Comparison of ENCODE assay signal across 12 cellular contexts in genomic region chr3:3172627-3173026, GRCh38. TPM values are rescaled to one million over a fixed set of nuclear protein-coding genes. Genes with fewer than 3 reads are reported as not detected.
DNase-seq lines count a peak whose midpoint lies in the region; ATAC-seq and TF ChIP-seq lines count a peak whose summit lies in the region.
"Had no signal": no experiment of that assay in that cellular context is flagged by ENCODE, and none has a peak within 500 bp of the region (broad histone marks: within the 10 kb centered on the region; RNA-seq: fewer than 3 reads in every experiment).

No MANE protein-coding gene starts in this region.

- H3K4me3 ChIP-seq in A673 (ENCODE audit: low read depth, low read length, poor library complexity, severe bottlenecking) (peak overlapping the region; percentile 6), mesenchymal stem cell (ENCODE audit: insufficient read depth in 1 of 2, low read depth in 1 of 2, low read length in 2 of 2) (no peak overlapping the region)
- H3K4me3 ChIP-seq: smooth muscle cell had no signal

- H3K27me3 ChIP-seq in A673 (replicated peaks; ENCODE audit: insufficient read depth, low read depth, low read length, poor library complexity) = no peaks in the 10 kb centered on the region
- H3K27me3 ChIP-seq in mesenchymal stem cell (ENCODE audit: control insufficient read depth in 1 of 2, insufficient read depth in 1 of 2, low read length in 2 of 2) = no peaks in the 10 kb centered on the region

- peak overlapping the region; percentile 57 for H3K4me3 Mint-ChIP-seq in activated naive CD8-positive, alpha-beta T cell treated with anti-CD3 and anti-CD28 coated beads, Interleukin-2, amount 50 U/mL, for 24 hours
- H3K4me3 Mint-ChIP-seq: HFFc6 had no signal

- H3K4ac ChIP-seq in mesenchymal stem cell (ENCODE audit: low read depth in 1 of 2, low read length in 2 of 2) = no peak overlapping the region

- no peak overlapping the region for H2BK5ac ChIP-seq in mesenchymal stem cell (ENCODE audit: low read depth, low read length, poor library complexity, severe bottlenecking)

- no TSS peak for BruUV-seq in A673 (replicated peaks; lab: Mats Ljungman, UMichigan)

- CTCF ChIA-PET in A673 (lab: Charles Lee) = no interaction called here

- WGBS in mesenchymal stem cell = 100% methylated on average over 1 of the region's 1 CpG

- H2AK5ac ChIP-seq in mesenchymal stem cell (ENCODE audit: low read length, severe bottlenecking) = no peak overlapping the region

- peaks cover 61% of the 10 kb centered on the region for H3K4me1 Mint-ChIP-seq in activated naive CD8-positive, alpha-beta T cell treated with anti-CD3 and anti-CD28 coated beads, Interleukin-2, amount 50 U/mL, for 24 hours

- POLR2A ChIA-PET in A673 (lab: Charles Lee; ENCODE audit: low non-redundant PET) = no interaction called here

- no peak overlapping the region for H4K91ac ChIP-seq in mesenchymal stem cell (ENCODE audit: low read length)

- H2BK15ac ChIP-seq in mesenchymal stem cell (ENCODE audit: low read depth, poor library complexity, severe bottlenecking) = no peak overlapping the region

- H3K4me2 ChIP-seq in mesenchymal stem cell (ENCODE audit: low read length, poor library complexity, severe bottlenecking) = no peak overlapping the region
- H3K4me2 ChIP-seq: smooth muscle cell had no signal

- no peak for TF ChIP-seq CTCF in A673 (conservative IDR thresholded peaks at IDR 0.05; ENCODE audit: low read depth, low read length)

- no peak overlapping the region for H3K14ac ChIP-seq in mesenchymal stem cell (ENCODE audit: low read length in 2 of 2)

- H3K27ac ChIP-seq in A673 (ENCODE audit: low read depth, low read length, poor library complexity, severe bottlenecking) (peak overlapping the region; percentile 77), mesenchymal stem cell (ENCODE audit: low read length, poor library complexity, severe bottlenecking) (no peak overlapping the region)

- H3K36me3 ChIP-seq in A673 (ENCODE audit: insufficient read depth, low read length, poor library complexity, severe bottlenecking) = peaks cover 36% of the 10 kb centered on the region
- peaks cover 18 to 76% of the 10 kb centered on the region in 2 experiments for H3K36me3 ChIP-seq in mesenchymal stem cell (ENCODE audit: control insufficient read depth in 1 of 2, insufficient read depth in 2 of 2, low read depth in 1 of 2, low read length in 2 of 2)

- H2BK12ac ChIP-seq in mesenchymal stem cell (ENCODE audit: low read length in 2 of 2) = no peak overlapping the region

- H3K4me1 ChIP-seq in A673 (ENCODE audit: insufficient read depth, low read length, poor library complexity, severe bottlenecking) (peaks cover 12% of the 10 kb centered on the region), mesenchymal stem cell (ENCODE audit: control insufficient read depth, insufficient read depth, low read depth, low read length) (no peaks in the 10 kb centered on the region)

- H3K27ac Mint-ChIP-seq in activated naive CD8-positive, alpha-beta T cell treated with anti-CD3 and anti-CD28 coated beads, Interleukin-2, amount 50 U/mL, for 24 hours = peak overlapping the region; percentile 86
- H3K27ac Mint-ChIP-seq: HFFc6 had no signal

- H3K36me3 Mint-ChIP-seq in activated naive CD8-positive, alpha-beta T cell treated with anti-CD3 and anti-CD28 coated beads, Interleukin-2, amount 50 U/mL, for 24 hours (ENCODE audit: low read depth) = peaks cover 23% of the 10 kb centered on the region

- H2BK120ac ChIP-seq in mesenchymal stem cell (ENCODE audit: low read depth, low read length) = no peak overlapping the region

- peak overlapping the region; percentile 22 for H3K9ac ChIP-seq in mesenchymal stem cell (ENCODE audit: low read length)

- H3K79me1 ChIP-seq in mesenchymal stem cell (replicated peaks; ENCODE audit: low read length, poor library complexity, severe bottlenecking) = peaks cover 12% of the 10 kb centered on the region

- no peak overlapping the region for H3K18ac ChIP-seq in mesenchymal stem cell (ENCODE audit: low read depth in 1 of 2, low read length in 2 of 2)

- H3K9me3 ChIP-seq in A673 (ENCODE audit: low read depth, low read length, poor library complexity, severe bottlenecking) (no peaks in the 10 kb centered on the region), mesenchymal stem cell (ENCODE audit: control insufficient read depth, low read length) (no peaks in the 10 kb centered on the region)

- H3K23ac ChIP-seq in mesenchymal stem cell (ENCODE audit: low read length in 2 of 2) = no peak overlapping the region

- intact Hi-C loops in A673 (cut with micrococcal nuclease; ENCODE audit: unreplicated experiment) = no loop called here

- H4K8ac ChIP-seq in mesenchymal stem cell (ENCODE audit: low read length) = no peak overlapping the region

- H3K9me3 Mint-ChIP-seq in activated naive CD8-positive, alpha-beta T cell treated with anti-CD3 and anti-CD28 coated beads, Interleukin-2, amount 50 U/mL, for 24 hours = no peaks in the 10 kb centered on the region
- H3K9me3 Mint-ChIP-seq: HFFc6 had no signal

- H2AFZ ChIP-seq in mesenchymal stem cell (ENCODE audit: low read depth, low read length) = no peak overlapping the region

- DNase-seq in A673 (ENCODE audit: low spot score) = peak; percentile 6
- DNase-seq in activated naive CD8-positive, alpha-beta T cell treated with anti-CD3 and anti-CD28 coated beads, Interleukin-2, amount 50 U/mL, for 24 hours = no peak
- no peak for DNase-seq in mesenchymal stem cell
- no peak for DNase-seq in NCI-H1930 (lab: John Stamatoyannopoulos, UW)
- DNase-seq in hepatic stellate cell (ENCODE audit: low spot score) = no peak
- DNase-seq in GM19238 (ENCODE audit: insufficient read length, low spot score) = no peak
- no peak for DNase-seq in NOMO-1 treated with DMSO at 0.1 percent for 48 hours (lab: John Stamatoyannopoulos, UW; ENCODE audit: unreplicated experiment)
- DNase-seq: cerebellar nuclear complex, HFFc6, NCI-H774 had no signal

- ATAC-seq in GM18870 (IDR thresholded peaks at IDR 0.05; ENCODE audit: unreplicated experiment) = peak; percentile 61
- ATAC-seq in activated naive CD8-positive, alpha-beta T cell treated with anti-CD3 and anti-CD28 coated beads, Interleukin-2, amount 50 U/mL, for 24 hours = no peak

- H3K27me3 Mint-ChIP-seq in activated naive CD8-positive, alpha-beta T cell treated with anti-CD3 and anti-CD28 coated beads, Interleukin-2, amount 50 U/mL, for 24 hours = no peaks in the 10 kb centered on the region

RNA-seq across cellular contexts. Expression of gene CRBN, which starts 6.9 kb away (rescaled TPM):
- 39.9 and 41.6 TPM in 2 replicates for total RNA-seq in A673 (2021)
- 20.3 TPM for polyA plus RNA-seq in mesenchymal stem cell (2013, experiment 1 of 2)
- polyA plus RNA-seq in mesenchymal stem cell (2013, experiment 2 of 2) = 20.1 TPM

RNA-seq across cellular contexts. Expression of gene TRNT1, which starts 45.9 kb away (rescaled TPM):
- 35.2 and 41.7 TPM in 2 replicates for total RNA-seq in A673 (2021)
- polyA plus RNA-seq in mesenchymal stem cell (2013, experiment 1 of 2) = 15.2 TPM
- polyA plus RNA-seq in mesenchymal stem cell (2013, experiment 2 of 2) = 14.8 TPM
